1 cellular context compared by ENCODE assay signal in the genomic region with DNA sequence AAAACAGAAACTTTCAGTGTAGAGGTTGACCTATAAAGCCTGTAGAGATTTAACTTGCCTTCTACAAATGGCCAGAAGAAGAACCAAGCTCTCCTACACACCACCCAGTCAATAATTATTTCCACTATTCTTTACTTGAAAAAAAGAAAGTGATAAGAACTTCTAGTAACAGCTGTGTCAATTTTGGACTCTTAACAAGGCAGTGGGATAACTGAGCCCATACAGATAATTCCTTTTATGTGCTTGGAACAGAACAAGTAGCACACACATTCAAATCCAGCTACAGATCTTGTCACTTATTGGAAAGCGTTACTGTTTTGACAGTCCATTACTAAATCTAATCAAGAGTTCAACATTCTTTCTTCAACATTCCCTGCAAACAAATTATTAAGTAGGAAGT.
TF ChIP-seq lines count a peak whose summit lies in the region.

No MANE protein-coding gene starts in this region.

TF ChIP-seq in SK-N-SH, 30 proteins besides CTCF, POLR2A, EP300 and RAD21 (continued from another document):
- TF ChIP-seq, protein P1, sequence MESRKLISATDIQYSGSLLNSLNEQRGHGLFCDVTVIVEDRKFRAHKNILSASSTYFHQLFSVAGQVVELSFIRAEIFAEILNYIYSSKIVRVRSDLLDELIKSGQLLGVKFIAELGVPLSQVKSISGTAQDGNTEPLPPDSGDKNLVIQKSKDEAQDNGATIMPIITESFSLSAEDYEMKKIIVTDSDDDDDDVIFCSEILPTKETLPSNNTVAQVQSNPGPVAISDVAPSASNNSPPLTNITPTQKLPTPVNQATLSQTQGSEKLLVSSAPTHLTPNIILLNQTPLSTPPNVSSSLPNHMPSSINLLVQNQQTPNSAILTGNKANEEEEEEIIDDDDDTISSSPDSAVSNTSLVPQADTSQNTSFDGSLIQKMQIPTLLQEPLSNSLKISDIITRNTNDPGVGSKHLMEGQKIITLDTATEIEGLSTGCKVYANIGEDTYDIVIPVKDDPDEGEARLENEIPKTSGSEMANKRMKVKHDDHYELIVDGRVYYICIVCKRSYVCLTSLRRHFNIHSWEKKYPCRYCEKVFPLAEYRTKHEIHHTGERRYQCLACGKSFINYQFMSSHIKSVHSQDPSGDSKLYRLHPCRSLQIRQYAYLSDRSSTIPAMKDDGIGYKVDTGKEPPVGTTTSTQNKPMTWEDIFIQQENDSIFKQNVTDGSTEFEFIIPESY (IDR thresholded peaks at IDR 0.05; ENCODE audit: borderline replicate concordance, low read depth), result no peak
- TF ChIP-seq TCF12 (IDR thresholded peaks at IDR 0.05) (no peak), RXRA (IDR thresholded peaks at IDR 0.05; ENCODE audit: borderline replicate concordance, low read depth) (no peak), FOXM1 (IDR thresholded peaks at IDR 0.05; ENCODE audit: low read depth) (no peak), MAX (IDR thresholded peaks at IDR 0.05; ENCODE audit: low read depth) (no peak), MXI1 (IDR thresholded peaks at IDR 0.05; ENCODE audit: low read depth, low read length) (no peak), TAF1 (IDR thresholded peaks at IDR 0.05; ENCODE audit: borderline replicate concordance, low read depth, low read length) (no peak), CHD2 (IDR thresholded peaks at IDR 0.05; ENCODE audit: low read length, partially characterized antibody) (no peak), USF1 (IDR thresholded peaks at IDR 0.05; ENCODE audit: borderline replicate concordance, low read depth) (no peak)
